ENCODE assay signal across 23 cellular contexts in genomic region chr10:32661346-32661745, GRCh38.
"Had no signal": no experiment of that assay in that cellular context is flagged by ENCODE, and none has a peak within 500 bp of the region (broad histone marks: within the 10 kb centered on the region; RNA-seq: fewer than 3 reads in every experiment).

No MANE protein-coding gene starts in this region.

- H3K27ac ChIP-seq: stomach, suprapubic skin, testis, thoracic aorta, thyroid gland, tibial artery, tibial nerve, transverse colon, upper lobe of left lung, upper lobe of right lung, uterus, vagina had no signal

- H3K27me3 ChIP-seq: stomach, suprapubic skin, testis, thyroid gland, tibial artery, tibial nerve, transverse colon, upper lobe of left lung, upper lobe of right lung, uterus, vagina had no signal

- H3K4me1 ChIP-seq: stomach, suprapubic skin, testis, thyroid gland, tibial artery, tibial nerve, transverse colon, upper lobe of left lung, upper lobe of right lung, uterus, vagina had no signal

- H3K4me3 ChIP-seq: stomach, suprapubic skin, testis, thoracic aorta, thyroid gland, tibial artery, tibial nerve, transverse colon, upper lobe of left lung, upper lobe of right lung, uterus, vagina had no signal

- H3K9me3 ChIP-seq: testis, thoracic aorta, thyroid gland, uterus, vagina had no signal

- H3K36me3 ChIP-seq: thyroid gland, upper lobe of left lung, upper lobe of right lung, uterus had no signal

- DNase-seq: stimulated activated CD4-positive, alpha-beta T cell treated with anti-CD3 and anti-CD28 coated beads, Interleukin-2, amount 100 ng/mL, for 48 hours; stimulated activated CD4-positive, alpha-beta T cell treated with anti-CD3 and anti-CD28 coated beads, Interleukin-4, amount 100 ng/mL, for 1 hour; stimulated activated CD4-positive, alpha-beta T cell treated with anti-CD3 and anti-CD28 coated beads, Interleukin-4, amount 100 ng/mL, for 24 hours; stimulated activated CD4-positive, alpha-beta T cell treated with anti-CD3 and anti-CD28 coated beads, Interleukin-4, amount 100 ng/mL, for 4 hours; stimulated activated CD8-positive, alpha-beta memory T cell treated with anti-CD3 and anti-CD28 coated beads, Interleukin-4, amount 100 ng/mL, for 48 hours; stimulated activated naive B cell treated with anti-CD40 and anti-IgM and Interleukin-4, amounts not matched to agents 10 μg/mL and 1 μg/mL and 100 μg/mL, for 72 hours; stimulated activated naive CD4-positive, alpha-beta T cell; stimulated activated naive CD4-positive, alpha-beta T cell treated with Interleukin-2 at 50 U/mL for 16 hours; stimulated activated naive CD8-positive, alpha-beta T cell treated with anti-CD3 and anti-CD28 coated beads, Interleukin-15, amount 100 ng/mL, for 72 hours; stimulated activated naive CD8-positive, alpha-beta T cell treated with anti-CD3 and anti-CD28 coated beads, Interleukin-15, Interleukin-2, amounts not matched to agents 100 U/mL and 50 U/mL, for 24 hours; stomach; substantia nigra; testis; thyroid gland; tibial artery; transverse colon; upper lobe of left lung; upper lobe of right lung; uterus had no signal
